ENCODE assay signal across 21 cellular contexts in the genomic region with DNA sequence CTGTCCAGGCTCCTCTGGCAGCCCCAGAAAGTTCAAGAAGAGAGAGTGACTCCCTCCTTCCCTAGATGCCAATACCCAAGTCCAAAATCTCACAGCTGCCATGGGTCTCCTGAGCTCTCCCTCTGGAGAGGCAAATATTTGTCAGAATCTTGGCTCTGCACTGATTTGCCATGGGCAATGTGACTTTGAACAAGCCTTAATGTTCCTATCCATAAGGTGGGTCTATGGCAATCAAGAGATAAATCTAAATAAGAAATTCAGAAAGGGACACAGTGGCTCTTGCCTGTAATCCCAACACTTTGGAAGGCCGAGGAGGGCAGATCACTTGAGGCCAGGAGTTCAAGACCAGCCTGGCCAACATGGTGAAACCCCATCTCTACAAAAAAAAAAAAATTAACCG. TPM values are rescaled to one million over a fixed set of nuclear protein-coding genes. Genes with fewer than 3 reads are reported as not detected.
A peak's percentile ranks its signal among the peaks of the same experiment; 100 is the strongest.
DNase-seq lines count a peak whose midpoint lies in the region; ATAC-seq, FAIRE-seq and TF ChIP-seq lines count a peak whose summit lies in the region.
"Had no signal": no experiment of that assay in that cellular context is flagged by ENCODE, and none has a peak within 500 bp of the region (broad histone marks: within the 10 kb centered on the region; RNA-seq: fewer than 3 reads in every experiment).

No MANE protein-coding gene starts in this region.

- no peaks in the 10 kb centered on the region for H3K36me3 Mint-ChIP-seq in activated CD4-positive, alpha-beta T cell treated with anti-CD3 and anti-CD28 coated beads for 36 hours (ENCODE audit: low read depth)

- peaks cover 27% of the 10 kb centered on the region for H3K4me1 Mint-ChIP-seq in activated CD4-positive, alpha-beta T cell treated with anti-CD3 and anti-CD28 coated beads for 36 hours

- H3K9me1 ChIP-seq in keratinocyte (ENCODE audit: control insufficient read depth, extremely low read depth, insufficient read depth, low read length), result no peaks in the 10 kb centered on the region

- H4K20me1 ChIP-seq in HepG2 (ENCODE audit: insufficient read depth, low read length), result no peaks in the 10 kb centered on the region
- no peaks in the 10 kb centered on the region for H4K20me1 ChIP-seq in keratinocyte (ENCODE audit: control insufficient read depth, extremely low read depth, insufficient read depth, low read length)

- no peaks in the 10 kb centered on the region for H3K27me3 Mint-ChIP-seq in activated CD4-positive, alpha-beta T cell treated with anti-CD3 and anti-CD28 coated beads for 36 hours

- H3K9me3 Mint-ChIP-seq in activated CD4-positive, alpha-beta T cell treated with anti-CD3 and anti-CD28 coated beads for 36 hours (ENCODE audit: low read depth), result no peaks in the 10 kb centered on the region

- no peaks in the 10 kb centered on the region for H3K9me3 ChIP-seq in HepG2 (ENCODE audit: low read length)
- H3K9me3 ChIP-seq in right lobe of liver, result no peaks in the 10 kb centered on the region
- H3K9me3 ChIP-seq in keratinocyte (ENCODE audit: control insufficient read depth, low read depth, low read length), result no peaks in the 10 kb centered on the region
- H3K9me3 ChIP-seq in vagina, result no peaks in the 10 kb centered on the region

- dilution Hi-C loops in keratinocyte (cut with MboI; ENCODE audit: extremely low pct_ligation_motif_present, low sequenced_read_pairs), result no loop called here

- no peaks in the 10 kb centered on the region for H3K36me3 ChIP-seq in HepG2 (replicated peaks in 1 of 2; ENCODE audit: control insufficient read depth in 1 of 2, insufficient read depth in 2 of 2, low read length in 2 of 2)
- no peaks in the 10 kb centered on the region for H3K36me3 ChIP-seq in right lobe of liver
- no peaks in the 10 kb centered on the region for H3K36me3 ChIP-seq in keratinocyte (ENCODE audit: control insufficient read depth in 2 of 2, extremely low read depth in 1 of 2, insufficient read depth in 2 of 2, low read length in 2 of 2)
- H3K36me3 ChIP-seq in vagina, result no peaks in the 10 kb centered on the region

- WGBS in HepG2 (ENCODE audit: low lambda C conversion rate), result 4% methylated on average over 2 of the region's 2 CpGs
- 100% methylated on average over 2 of the region's 2 CpGs for WGBS in right lobe of liver (ENCODE audit: insufficient coverage, low coverage, low lambda C conversion rate, missing lambda C conversion rate)

- no peaks in the 10 kb centered on the region for H3K79me2 ChIP-seq in HepG2 (ENCODE audit: insufficient read depth, low read length)
- H3K79me2 ChIP-seq in keratinocyte (ENCODE audit: control insufficient read depth, insufficient read depth, low read length), result no peaks in the 10 kb centered on the region

- no peak overlapping the region for H2AFZ ChIP-seq in HepG2 (ENCODE audit: low read length)
- H2AFZ ChIP-seq in keratinocyte (ENCODE audit: control insufficient read depth, low read length), result peak overlapping the region; percentile 7

- H3K27me3 ChIP-seq in HepG2 (ENCODE audit: control insufficient read depth in 1 of 2, insufficient read depth in 2 of 2, low read length in 2 of 2) (peaks cover 0 to 25% of the 10 kb centered on the region in 2 experiments; a peak in 3 of 5 replicates), right lobe of liver (no peaks in the 10 kb centered on the region), keratinocyte (ENCODE audit: control insufficient read depth, extremely low read depth, insufficient read depth, low read length) (no peaks in the 10 kb centered on the region), vagina (no peaks in the 10 kb centered on the region)

- intact Hi-C loops in activated CD4-positive, alpha-beta T cell treated with anti-CD3 and anti-CD28 coated beads for 36 hours (cut with DNase I, micrococcal nuclease), result loop anchor here in 1 of 2 experiments (10.0 kb wide), 1 partner anchor 372 kb away; no protein-coding TSS in a partner anchor
- intact Hi-C loops in HepG2 (cut with micrococcal nuclease; ENCODE audit: unreplicated experiment) (no loop called here), right lobe of liver (cut with DNase I) (loop anchor here in 1 of 2 donors (10.0 kb wide), 2 partner anchors 282 to 572 kb away; a partner anchor contains a TSS), vagina (cut with DNase I) (loop anchor here (10.0 kb wide), 2 partner anchors 242 to 572 kb away; no protein-coding TSS in a partner anchor)

- no peak for ATAC-seq in activated CD4-positive, alpha-beta T cell treated with anti-CD3 and anti-CD28 coated beads for 36 hours
- ATAC-seq in HepG2, result no peak
- ATAC-seq in right lobe of liver, result no peak
- ATAC-seq: HCT116, Panc1, Right ventricle myocardium inferior had no signal

- POLR2A ChIA-PET in activated CD4-positive, alpha-beta T cell treated with anti-CD3 and anti-CD28 coated beads for 36 hours (lab: Charles Lee), result interaction anchor here (0.6 kb wide), 1 partner anchor 409 kb away, joined by 8 read pairs; no protein-coding TSS in a partner anchor
- POLR2A ChIA-PET in HepG2 (lab: Yijun Ruan, JAX), result no interaction called here

- FAIRE-seq in HepG2 (lab: Jason Lieb, UNC) (no peak), keratinocyte (lab: Jason Lieb, UNC) (no peak), urothelium cell line (lab: Jason Lieb, UNC) (no peak), frontal cortex (lab: Jason Lieb, UNC) (no peak)

- TF ChIP-seq CTCF in HepG2 (CRISPR knock-in tag; IDR thresholded peaks at IDR 0.05), result no peak
- TF ChIP-seq CTCF in right lobe of liver (IDR thresholded peaks at IDR 0.05), result no peak
- no peak for TF ChIP-seq CTCF in keratinocyte (optimal IDR thresholded peaks at IDR 0.05 in 1 of 3, IDR thresholded peaks at IDR 0.05 in 1 of 3, conservative IDR thresholded peaks at IDR 0.05 in 1 of 3; ENCODE audit: extremely low read depth in 1 of 3, insufficient read depth in 2 of 3, low read length in 3 of 3)
- no peak for TF ChIP-seq CTCF in vagina (IDR thresholded peaks at IDR 0.05)

- no peak for TF ChIP-seq RAD21 in HepG2 (CRISPR knock-in tag; IDR thresholded peaks at IDR 0.05)

- H3K27ac ChIP-seq in HepG2 (ENCODE audit: extremely low read length, insufficient read depth, low read length), result no peak overlapping the region
- no peak overlapping the region for H3K27ac ChIP-seq in right lobe of liver
- no peak overlapping the region for H3K27ac ChIP-seq in keratinocyte (ENCODE audit: control insufficient read depth, insufficient read depth, low read length)
- H3K27ac ChIP-seq in vagina, result no peak overlapping the region
- H3K27ac ChIP-seq: 22Rv1 had no signal

- H3K9ac ChIP-seq in HepG2 (ENCODE audit: insufficient read depth, low read depth, low read length), result no peak overlapping the region
- H3K9ac ChIP-seq in keratinocyte (ENCODE audit: control insufficient read depth, extremely low read depth, insufficient read depth, low read length), result no peak overlapping the region

- peak overlapping the region; percentile 6 for H3K27ac Mint-ChIP-seq in activated CD4-positive, alpha-beta T cell treated with anti-CD3 and anti-CD28 coated beads for 36 hours

- TF ChIP-seq EP300 in HepG2 (IDR thresholded peaks at IDR 0.05; ENCODE audit: low read depth in 2 of 2, low read length in 2 of 2) (no peak), HepG2 (CRISPR knock-in tag; IDR thresholded peaks at IDR 0.05; ENCODE audit: borderline replicate concordance) (no peak)

- H3K4me1 ChIP-seq in HepG2 (ENCODE audit: insufficient read depth, low read length), result peaks cover 10% of the 10 kb centered on the region
- peaks cover 0 to 8% (median 2%) of the 10 kb centered on the region in 4 donors for H3K4me1 ChIP-seq in right lobe of liver
- H3K4me1 ChIP-seq in keratinocyte (ENCODE audit: control insufficient read depth, extremely low read depth, insufficient read depth, low read length), result peaks cover 32% of the 10 kb centered on the region
- H3K4me1 ChIP-seq in vagina, result peaks cover 33% of the 10 kb centered on the region

- TF ChIP-seq POLR2A in HepG2 (IDR thresholded peaks at IDR 0.05; ENCODE audit: insufficient read depth in 1 of 2, low read depth in 2 of 2, low read length in 2 of 2) (no peak), right lobe of liver (IDR thresholded peaks at IDR 0.05) (no peak), vagina (IDR thresholded peaks at IDR 0.05) (no peak)

- CTCF ChIA-PET in activated CD4-positive, alpha-beta T cell treated with anti-CD3 and anti-CD28 coated beads for 36 hours (lab: Charles Lee), result interaction anchor here (1.2 to 8.7 kb wide), 3 partner anchors 8 to 239 kb away, joined by 3 to 182 read pairs (median 16); a partner anchor contains a TSS
- CTCF ChIA-PET in HepG2 (lab: Yijun Ruan, JAX; ENCODE audit: low intra/inter-chr PET ratio, low total read pairs), result no interaction called here

- no peak overlapping the region for H3K4me3 Mint-ChIP-seq in activated CD4-positive, alpha-beta T cell treated with anti-CD3 and anti-CD28 coated beads for 36 hours

- H3K4me2 ChIP-seq in HepG2 (ENCODE audit: low read depth, low read length), result no peak overlapping the region
- no peak overlapping the region for H3K4me2 ChIP-seq in keratinocyte (ENCODE audit: control insufficient read depth, extremely low read depth, insufficient read depth, low read depth, low read length)

- in situ Hi-C loops in HepG2 (cut with HindIII; ENCODE audit: extremely low pct_ligation_motif_present, low pct_unique_long_range_greater_than_20kb), result loop anchor here (10.0 kb wide), 2 partner anchors 312 to 572 kb away; no protein-coding TSS in a partner anchor

- DNase-seq in activated CD4-positive, alpha-beta T cell treated with anti-CD3 and anti-CD28 coated beads for 36 hours, result no peak
- no peak for DNase-seq in activated CD4-positive, alpha-beta T cell treated with anti-CD3 and anti-CD28 coated beads, Interleukin-2, amount 50 U/mL, for 1 hour
- DNase-seq in HepG2 (ENCODE audit: low spot score) (no peak), right lobe of liver (no peak), keratinocyte (ENCODE audit: low read depth, low spot score) (no peak), urothelium cell line (ENCODE audit: low spot score) (peak; percentile 0), vagina (ENCODE audit: extremely low spot score in 2 of 2) (no peak), frontal cortex (ENCODE audit: low spot score in 2 of 2) (no peak)
- DNase-seq: DMS79 treated with DMSO at 0.1 percent for 48 hours, KG1, NCI-H1048, NCI-H1436 treated with DMSO at 0.1 percent for 48 hours, NCI-H2081, NCI-H748 treated with DMSO at 0.1 percent for 48 hours had no signal

- no TSS peak for BruUV-seq in HepG2 (replicated peaks; lab: Mats Ljungman, UMichigan)

- H3K4me3 ChIP-seq in HepG2 (replicated peaks in 1 of 3; ENCODE audit: insufficient read depth in 1 of 3, low read depth in 2 of 3, low read length in 3 of 3) (no peak overlapping the region), right lobe of liver (no peak overlapping the region), keratinocyte (ENCODE audit: control insufficient read depth in 2 of 3, extremely low read depth in 1 of 3, insufficient read depth in 2 of 3, low read depth in 1 of 3, low read length in 3 of 3) (no peak overlapping the region), vagina (no peak overlapping the region)

RNA-seq across cellular contexts. Expression of a gene that starts 12.4 kb away (rescaled TPM):
- total RNA-seq in activated CD4-positive, alpha-beta T cell treated with anti-CD3 and anti-CD28 coated beads for 36 hours, result under 1 TPM; 0.11 to 0.39 TPM
- total RNA-seq in HepG2 (2016; rRNA removed; fragmentation: Illumina TruSeq; extraction: Trizol), result not detected in 2 replicates
- not detected in 2 replicates for total RNA-seq in HepG2 (2016; cell fraction: cytosol; rRNA removed; fragmentation: Illumina TruSeq; extraction: Trizol; ENCODE audit: low read depth)
- total RNA-seq in HepG2 (2016; cell fraction: insoluble cytoplasmic fraction; rRNA removed; fragmentation: Illumina TruSeq; extraction: Trizol), result not detected in 2 replicates
- not detected in 2 replicates for total RNA-seq in HepG2 (2016; cell fraction: membrane; rRNA removed; fragmentation: Illumina TruSeq; extraction: Trizol)
- not detected in 2 replicates for total RNA-seq in HepG2 (2016; cell fraction: nucleus; rRNA removed; fragmentation: Illumina TruSeq; extraction: Trizol)
- not detected in 2 replicates for polyA plus RNA-seq in HepG2 (2011; rRNA removed)
- not detected in 2 replicates for polyA plus RNA-seq in HepG2 (2011; cell fraction: cytosol; rRNA removed)
- not detected in 2 replicates for polyA plus RNA-seq in HepG2 (2011; cell fraction: nucleus; rRNA removed)
- polyA plus RNA-seq in HepG2 (2012), result not detected in 2 replicates
- not detected in 2 replicates for polyA plus RNA-seq in HepG2 (2016; cell fraction: cytosol; fragmentation: Illumina TruSeq; extraction: Trizol; ENCODE audit: low read depth)
- polyA plus RNA-seq in HepG2 (2016; cell fraction: insoluble cytoplasmic fraction; fragmentation: Illumina TruSeq; extraction: Trizol; ENCODE audit: low read depth), result not detected in 2 replicates
- polyA plus RNA-seq in HepG2 (2016; cell fraction: membrane; fragmentation: Illumina TruSeq; extraction: Trizol; ENCODE audit: low read depth), result not detected in 2 replicates
- not detected in 2 replicates for polyA plus RNA-seq in HepG2 (2016; cell fraction: nucleus; fragmentation: Illumina TruSeq; extraction: Trizol; ENCODE audit: insufficient read depth, low read depth)
- 0.10 TPM in 1 of 2 replicates, not detected in the other for polyA minus RNA-seq in HepG2 (2011; rRNA and poly(A)+ RNA removed; ENCODE audit: low replicate concordance)
- polyA minus RNA-seq in HepG2 (2011; cell fraction: cytosol; rRNA and poly(A)+ RNA removed), result not detected in 2 replicates
- polyA minus RNA-seq in HepG2 (2011; cell fraction: nucleus; rRNA and poly(A)+ RNA removed), result not detected in 2 replicates
- total RNA-seq in right lobe of liver, result not detected
- 13.0 to 36.7 TPM (median 20.3 TPM) in 3 replicates for polyA plus RNA-seq in keratinocyte
- 5.5 TPM for polyA plus RNA-seq in keratinocyte (2011; ENCODE audit: low read depth)
- 16.2 and 26.7 TPM in 2 replicates for polyA plus RNA-seq in keratinocyte (2011; cell fraction: cytosol; rRNA removed)
- 26.3 and 31.8 TPM in 2 replicates for polyA plus RNA-seq in keratinocyte (2011; cell fraction: nucleus; rRNA removed)
- 8.2 and 51.3 TPM in 2 replicates for polyA plus RNA-seq in keratinocyte (2012; ENCODE audit: low replicate concordance)
- 17.3 to 89.8 TPM (median 32.9 TPM) in 3 replicates for polyA minus RNA-seq in keratinocyte
- 39.5 TPM for polyA minus RNA-seq in keratinocyte (2011; cell fraction: cytosol; rRNA and poly(A)+ RNA removed)
- 30.3 and 32.0 TPM in 2 replicates for polyA minus RNA-seq in keratinocyte (2011; cell fraction: nucleus; rRNA and poly(A)+ RNA removed)
- not detected for total RNA-seq in vagina
- total RNA-seq in frontal cortex, result 15.1 TPM
- total RNA-seq: G401, NCI-H460, Right ventricle myocardium inferior had no signal
- polyA plus RNA-seq: BJ had no signal

Comparison
In these comparisons a context has a peak if more than half of its experiments do, and no peak if none do; other contexts are left out.
1. RNA of a gene that starts 12.4 kb away (total RNA-seq): 15.1 TPM in frontal cortex (single experiment); 0.11 to 0.39 TPM in activated CD4-positive, alpha-beta T cell treated with anti-CD3 and anti-CD28 coated beads for 36 hours, not detected in HepG2, not detected in right lobe of liver and not detected in vagina (single experiment); every median in the first group is over 10 times any median in the second.